1 cellular context compared by ENCODE assay signal in the genomic region with DNA sequence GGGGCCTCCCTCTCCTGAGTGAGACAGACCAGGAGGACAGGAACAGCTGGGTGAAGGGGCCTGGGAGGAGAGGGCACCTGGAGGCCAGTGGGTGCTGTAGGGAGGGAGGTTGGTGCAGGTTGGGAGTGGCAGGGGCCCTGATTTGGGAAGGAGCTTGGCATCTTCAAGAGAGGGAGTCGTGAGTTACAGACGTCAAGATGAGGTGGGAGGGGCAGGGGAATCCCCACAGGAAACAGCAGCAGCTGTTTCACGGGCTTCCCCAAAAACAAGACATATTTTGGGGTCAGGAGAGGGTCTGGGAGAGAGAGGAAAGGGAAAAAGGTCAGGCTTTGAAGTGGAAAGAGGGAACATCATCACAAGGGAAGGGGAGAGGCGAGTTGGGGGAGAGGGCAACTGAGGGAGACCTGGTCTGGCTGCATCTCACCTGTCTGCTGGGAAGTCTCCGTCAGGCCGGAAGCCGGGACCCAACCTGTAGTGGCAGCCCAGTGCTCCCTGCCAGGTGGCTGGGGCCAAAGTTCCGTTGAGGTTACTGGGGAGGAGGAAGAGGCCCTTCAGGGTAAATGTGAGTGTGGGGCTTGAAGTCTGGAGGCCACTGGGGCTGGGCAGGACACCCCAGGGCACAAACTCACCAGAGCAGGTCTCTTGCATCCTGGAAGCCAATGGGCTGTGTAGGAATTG.
TF ChIP-seq lines count a peak whose summit lies in the region.

No MANE protein-coding gene starts in this region.

TF ChIP-seq in GM12878, 131 proteins besides CTCF, POLR2A, EP300 and RAD21 (continues in another document):
- TF ChIP-seq, protein P1, sequence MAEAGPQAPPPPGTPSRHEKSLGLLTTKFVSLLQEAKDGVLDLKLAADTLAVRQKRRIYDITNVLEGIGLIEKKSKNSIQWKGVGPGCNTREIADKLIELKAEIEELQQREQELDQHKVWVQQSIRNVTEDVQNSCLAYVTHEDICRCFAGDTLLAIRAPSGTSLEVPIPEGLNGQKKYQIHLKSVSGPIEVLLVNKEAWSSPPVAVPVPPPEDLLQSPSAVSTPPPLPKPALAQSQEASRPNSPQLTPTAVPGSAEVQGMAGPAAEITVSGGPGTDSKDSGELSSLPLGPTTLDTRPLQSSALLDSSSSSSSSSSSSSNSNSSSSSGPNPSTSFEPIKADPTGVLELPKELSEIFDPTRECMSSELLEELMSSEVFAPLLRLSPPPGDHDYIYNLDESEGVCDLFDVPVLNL (IDR thresholded peaks at IDR 0.05; ENCODE audit: low read depth, low read length), result no peak
- TF ChIP-seq BCL3 (IDR thresholded peaks at IDR 0.05; ENCODE audit: borderline replicate concordance, insufficient read depth, low read depth, low read length, poor library complexity, severe bottlenecking), result no peak
- no peak for TF ChIP-seq PML (IDR thresholded peaks at IDR 0.05; ENCODE audit: low read length)
- no peak for TF ChIP-seq ATF7 (IDR thresholded peaks at IDR 0.05; ENCODE audit: low read depth)
- TF ChIP-seq ZNF274 (IDR thresholded peaks at IDR 0.05; ENCODE audit: insufficient read depth, insufficient read length), result no peak
- TF ChIP-seq, protein P2, sequence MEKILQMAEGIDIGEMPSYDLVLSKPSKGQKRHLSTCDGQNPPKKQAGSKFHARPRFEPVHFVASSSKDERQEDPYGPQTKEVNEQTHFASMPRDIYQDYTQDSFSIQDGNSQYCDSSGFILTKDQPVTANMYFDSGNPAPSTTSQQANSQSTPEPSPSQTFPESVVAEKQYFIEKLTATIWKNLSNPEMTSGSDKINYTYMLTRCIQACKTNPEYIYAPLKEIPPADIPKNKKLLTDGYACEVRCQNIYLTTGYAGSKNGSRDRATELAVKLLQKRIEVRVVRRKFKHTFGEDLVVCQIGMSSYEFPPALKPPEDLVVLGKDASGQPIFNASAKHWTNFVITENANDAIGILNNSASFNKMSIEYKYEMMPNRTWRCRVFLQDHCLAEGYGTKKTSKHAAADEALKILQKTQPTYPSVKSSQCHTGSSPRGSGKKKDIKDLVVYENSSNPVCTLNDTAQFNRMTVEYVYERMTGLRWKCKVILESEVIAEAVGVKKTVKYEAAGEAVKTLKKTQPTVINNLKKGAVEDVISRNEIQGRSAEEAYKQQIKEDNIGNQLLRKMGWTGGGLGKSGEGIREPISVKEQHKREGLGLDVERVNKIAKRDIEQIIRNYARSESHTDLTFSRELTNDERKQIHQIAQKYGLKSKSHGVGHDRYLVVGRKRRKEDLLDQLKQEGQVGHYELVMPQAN (conservative IDR thresholded peaks at IDR 0.05), result no peak
- peak; percentile 26 to 38; a peak in 2 of 4 replicates for TF ChIP-seq IKZF2 (IDR thresholded peaks at IDR 0.05)
- TF ChIP-seq ZNF207 (IDR thresholded peaks at IDR 0.05; ENCODE audit: borderline replicate concordance), result no peak
- no peak for TF ChIP-seq ESRRA (IDR thresholded peaks at IDR 0.05; ENCODE audit: low read length)
- TF ChIP-seq EGR1 (IDR thresholded peaks at IDR 0.05; ENCODE audit: borderline replicate concordance in 1 of 2, low read depth in 2 of 2, low read length in 2 of 2), result no peak
- no peak for TF ChIP-seq NR2F1 (conservative IDR thresholded peaks at IDR 0.05)
- no peak for TF ChIP-seq KAT2A (conservative IDR thresholded peaks at IDR 0.05; ENCODE audit: control insufficient read depth, low read depth, low read length)
- TF ChIP-seq IKZF1 (conservative IDR thresholded peaks at IDR 0.05), result peak; percentile 47; the same call in 1 of the 2 replicates
- 0 out of 2 replicates have a peak, but pooled peaks have one; percentile 16 for TF ChIP-seq NBN (IDR thresholded peaks at IDR 0.05)
- TF ChIP-seq POLR2AphosphoS5 (IDR thresholded peaks at IDR 0.05; ENCODE audit: low read length), result no peak
- TF ChIP-seq TCF12 (IDR thresholded peaks at IDR 0.05; ENCODE audit: low read depth, low read length), result peak; percentile 24; the same call in 1 of the 2 replicates
- TF ChIP-seq ZNF622 (IDR thresholded peaks at IDR 0.05), result no peak
- no peak for TF ChIP-seq KLF5 (IDR thresholded peaks at IDR 0.05; ENCODE audit: partially characterized antibody)
- TF ChIP-seq ZNF384 (IDR thresholded peaks at IDR 0.05; ENCODE audit: borderline replicate concordance, low read depth, low read length), result no peak
- no peak for TF ChIP-seq E2F8 (IDR thresholded peaks at IDR 0.05; ENCODE audit: low read depth, partially characterized antibody)
- TF ChIP-seq TARDBP (IDR thresholded peaks at IDR 0.05; ENCODE audit: borderline replicate concordance), result no peak
- TF ChIP-seq JUND (IDR thresholded peaks at IDR 0.05; ENCODE audit: low read depth, low read length), result no peak
- TF ChIP-seq MEF2A (IDR thresholded peaks at IDR 0.05; ENCODE audit: insufficient read depth, low read depth, low read length), result no peak
- TF ChIP-seq MYC (IDR thresholded peaks at IDR 0.05; ENCODE audit: insufficient read depth, insufficient read length, insufficient replicate concordance, low read length, severe bottlenecking), result no peak
- 0 out of 2 replicates have a peak, but pooled peaks have one; percentile 52 for TF ChIP-seq TCF3 (IDR thresholded peaks at IDR 0.05; ENCODE audit: borderline replicate concordance, insufficient read depth, low read depth, low read length)
- TF ChIP-seq FOS (IDR thresholded peaks at IDR 0.05; ENCODE audit: borderline replicate concordance, extremely low read depth, insufficient read length), result no peak
- TF ChIP-seq, protein P3, sequence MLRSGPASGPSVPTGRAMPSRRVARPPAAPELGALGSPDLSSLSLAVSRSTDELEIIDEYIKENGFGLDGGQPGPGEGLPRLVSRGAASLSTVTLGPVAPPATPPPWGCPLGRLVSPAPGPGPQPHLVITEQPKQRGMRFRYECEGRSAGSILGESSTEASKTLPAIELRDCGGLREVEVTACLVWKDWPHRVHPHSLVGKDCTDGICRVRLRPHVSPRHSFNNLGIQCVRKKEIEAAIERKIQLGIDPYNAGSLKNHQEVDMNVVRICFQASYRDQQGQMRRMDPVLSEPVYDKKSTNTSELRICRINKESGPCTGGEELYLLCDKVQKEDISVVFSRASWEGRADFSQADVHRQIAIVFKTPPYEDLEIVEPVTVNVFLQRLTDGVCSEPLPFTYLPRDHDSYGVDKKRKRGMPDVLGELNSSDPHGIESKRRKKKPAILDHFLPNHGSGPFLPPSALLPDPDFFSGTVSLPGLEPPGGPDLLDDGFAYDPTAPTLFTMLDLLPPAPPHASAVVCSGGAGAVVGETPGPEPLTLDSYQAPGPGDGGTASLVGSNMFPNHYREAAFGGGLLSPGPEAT (IDR thresholded peaks at IDR 0.05; ENCODE audit: low read depth), result no peak
- TF ChIP-seq, protein P4, sequence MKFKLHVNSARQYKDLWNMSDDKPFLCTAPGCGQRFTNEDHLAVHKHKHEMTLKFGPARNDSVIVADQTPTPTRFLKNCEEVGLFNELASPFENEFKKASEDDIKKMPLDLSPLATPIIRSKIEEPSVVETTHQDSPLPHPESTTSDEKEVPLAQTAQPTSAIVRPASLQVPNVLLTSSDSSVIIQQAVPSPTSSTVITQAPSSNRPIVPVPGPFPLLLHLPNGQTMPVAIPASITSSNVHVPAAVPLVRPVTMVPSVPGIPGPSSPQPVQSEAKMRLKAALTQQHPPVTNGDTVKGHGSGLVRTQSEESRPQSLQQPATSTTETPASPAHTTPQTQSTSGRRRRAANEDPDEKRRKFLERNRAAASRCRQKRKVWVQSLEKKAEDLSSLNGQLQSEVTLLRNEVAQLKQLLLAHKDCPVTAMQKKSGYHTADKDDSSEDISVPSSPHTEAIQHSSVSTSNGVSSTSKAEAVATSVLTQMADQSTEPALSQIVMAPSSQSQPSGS (IDR thresholded peaks at IDR 0.05; ENCODE audit: low read length), result no peak
- TF ChIP-seq NFXL1 (IDR thresholded peaks at IDR 0.05; ENCODE audit: borderline replicate concordance), result no peak
- TF ChIP-seq, protein P5, sequence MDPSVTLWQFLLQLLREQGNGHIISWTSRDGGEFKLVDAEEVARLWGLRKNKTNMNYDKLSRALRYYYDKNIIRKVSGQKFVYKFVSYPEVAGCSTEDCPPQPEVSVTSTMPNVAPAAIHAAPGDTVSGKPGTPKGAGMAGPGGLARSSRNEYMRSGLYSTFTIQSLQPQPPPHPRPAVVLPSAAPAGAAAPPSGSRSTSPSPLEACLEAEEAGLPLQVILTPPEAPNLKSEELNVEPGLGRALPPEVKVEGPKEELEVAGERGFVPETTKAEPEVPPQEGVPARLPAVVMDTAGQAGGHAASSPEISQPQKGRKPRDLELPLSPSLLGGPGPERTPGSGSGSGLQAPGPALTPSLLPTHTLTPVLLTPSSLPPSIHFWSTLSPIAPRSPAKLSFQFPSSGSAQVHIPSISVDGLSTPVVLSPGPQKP (IDR thresholded peaks at IDR 0.05; ENCODE audit: low read depth, low read length), result no peak
- TF ChIP-seq ATF3 (IDR thresholded peaks at IDR 0.05; ENCODE audit: borderline replicate concordance, extremely low read depth, low read depth, low read length), result no peak
- TF ChIP-seq, protein P6, sequence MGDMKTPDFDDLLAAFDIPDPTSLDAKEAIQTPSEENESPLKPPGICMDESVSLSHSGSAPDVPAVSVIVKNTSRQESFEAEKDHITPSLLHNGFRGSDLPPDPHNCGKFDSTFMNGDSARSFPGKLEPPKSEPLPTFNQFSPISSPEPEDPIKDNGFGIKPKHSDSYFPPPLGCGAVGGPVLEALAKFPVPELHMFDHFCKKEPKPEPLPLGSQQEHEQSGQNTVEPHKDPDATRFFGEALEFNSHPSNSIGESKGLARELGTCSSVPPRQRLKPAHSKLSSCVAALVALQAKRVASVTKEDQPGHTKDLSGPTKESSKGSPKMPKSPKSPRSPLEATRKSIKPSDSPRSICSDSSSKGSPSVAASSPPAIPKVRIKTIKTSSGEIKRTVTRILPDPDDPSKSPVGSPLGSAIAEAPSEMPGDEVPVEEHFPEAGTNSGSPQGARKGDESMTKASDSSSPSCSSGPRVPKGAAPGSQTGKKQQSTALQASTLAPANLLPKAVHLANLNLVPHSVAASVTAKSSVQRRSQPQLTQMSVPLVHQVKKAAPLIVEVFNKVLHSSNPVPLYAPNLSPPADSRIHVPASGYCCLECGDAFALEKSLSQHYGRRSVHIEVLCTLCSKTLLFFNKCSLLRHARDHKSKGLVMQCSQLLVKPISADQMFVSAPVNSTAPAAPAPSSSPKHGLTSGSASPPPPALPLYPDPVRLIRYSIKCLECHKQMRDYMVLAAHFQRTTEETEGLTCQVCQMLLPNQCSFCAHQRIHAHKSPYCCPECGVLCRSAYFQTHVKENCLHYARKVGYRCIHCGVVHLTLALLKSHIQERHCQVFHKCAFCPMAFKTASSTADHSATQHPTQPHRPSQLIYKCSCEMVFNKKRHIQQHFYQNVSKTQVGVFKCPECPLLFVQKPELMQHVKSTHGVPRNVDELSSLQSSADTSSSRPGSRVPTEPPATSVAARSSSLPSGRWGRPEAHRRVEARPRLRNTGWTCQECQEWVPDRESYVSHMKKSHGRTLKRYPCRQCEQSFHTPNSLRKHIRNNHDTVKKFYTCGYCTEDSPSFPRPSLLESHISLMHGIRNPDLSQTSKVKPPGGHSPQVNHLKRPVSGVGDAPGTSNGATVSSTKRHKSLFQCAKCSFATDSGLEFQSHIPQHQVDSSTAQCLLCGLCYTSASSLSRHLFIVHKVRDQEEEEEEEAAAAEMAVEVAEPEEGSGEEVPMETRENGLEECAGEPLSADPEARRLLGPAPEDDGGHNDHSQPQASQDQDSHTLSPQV (IDR thresholded peaks at IDR 0.05), result no peak
- no peak for TF ChIP-seq HDAC2 (IDR thresholded peaks at IDR 0.05)
- TF ChIP-seq POU2F2 (IDR thresholded peaks at IDR 0.05; ENCODE audit: borderline replicate concordance, low read depth, low read length), result no peak
- no peak for TF ChIP-seq ZSCAN29 (IDR thresholded peaks at IDR 0.05)
